In the genomic region with DNA sequence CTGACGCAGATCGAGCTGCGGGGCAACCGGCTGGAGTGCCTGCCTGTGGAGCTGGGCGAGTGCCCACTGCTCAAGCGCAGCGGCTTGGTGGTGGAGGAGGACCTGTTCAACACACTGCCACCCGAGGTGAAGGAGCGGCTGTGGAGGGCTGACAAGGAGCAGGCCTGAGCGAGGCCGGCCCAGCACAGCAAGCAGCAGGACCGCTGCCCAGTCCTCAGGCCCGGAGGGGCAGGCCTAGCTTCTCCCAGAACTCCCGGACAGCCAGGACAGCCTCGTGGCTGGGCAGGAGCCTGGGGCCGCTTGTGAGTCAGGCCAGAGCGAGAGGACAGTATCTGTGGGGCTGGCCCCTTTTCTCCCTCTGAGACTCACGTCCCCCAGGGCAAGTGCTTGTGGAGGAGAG, we compare ENCODE assay signal across 1 cellular context.
TF ChIP-seq lines count a peak whose summit lies in the region.

No MANE protein-coding gene starts in this region.

TF ChIP-seq in liver, 16 proteins besides CTCF, POLR2A, EP300 and RAD21 (continued from another document):
- no peak for TF ChIP-seq RXRA (IDR thresholded peaks at IDR 0.05)
- TF ChIP-seq TAF1 (conservative IDR thresholded peaks at IDR 0.05): no peak
- TF ChIP-seq, protein P1, sequence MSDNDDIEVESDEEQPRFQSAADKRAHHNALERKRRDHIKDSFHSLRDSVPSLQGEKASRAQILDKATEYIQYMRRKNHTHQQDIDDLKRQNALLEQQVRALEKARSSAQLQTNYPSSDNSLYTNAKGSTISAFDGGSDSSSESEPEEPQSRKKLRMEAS (IDR thresholded peaks at IDR 0.05): no peak
- TF ChIP-seq, protein P2, sequence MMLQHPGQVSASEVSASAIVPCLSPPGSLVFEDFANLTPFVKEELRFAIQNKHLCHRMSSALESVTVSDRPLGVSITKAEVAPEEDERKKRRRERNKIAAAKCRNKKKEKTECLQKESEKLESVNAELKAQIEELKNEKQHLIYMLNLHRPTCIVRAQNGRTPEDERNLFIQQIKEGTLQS (IDR thresholded peaks at IDR 0.05): no peak
- TF ChIP-seq SP1 (IDR thresholded peaks at IDR 0.05): no peak
- no peak for TF ChIP-seq HNF4A (conservative IDR thresholded peaks at IDR 0.05)
